1 cellular context compared by ENCODE assay signal in genomic region chr9:129462360-129462759, GRCh38.
TF ChIP-seq lines count a peak whose summit lies in the region.

No MANE protein-coding gene starts in this region.

TF ChIP-seq in H1, 55 proteins besides CTCF, POLR2A, EP300 and RAD21:
- no peak for TF ChIP-seq FOSL1 (IDR thresholded peaks at IDR 0.05; ENCODE audit: insufficient read depth, low read depth, low read length)
- no peak for TF ChIP-seq PHF8 (conservative IDR thresholded peaks at IDR 0.05; ENCODE audit: low read depth, low read length)
- no peak for TF ChIP-seq TCF12 (IDR thresholded peaks at IDR 0.05; ENCODE audit: low read depth, low read length)
- no peak for TF ChIP-seq NANOG (IDR thresholded peaks at IDR 0.05; ENCODE audit: insufficient read depth, low read depth, low read length, poor library complexity, severe bottlenecking)
- TF ChIP-seq BACH1 (IDR thresholded peaks at IDR 0.05; ENCODE audit: low read length): no peak
- TF ChIP-seq CEBPB (IDR thresholded peaks at IDR 0.05; ENCODE audit: low read depth, low read length): no peak
- no peak for TF ChIP-seq SIX5 (IDR thresholded peaks at IDR 0.05; ENCODE audit: low read depth, low read length)
- no peak for TF ChIP-seq RFX5 (IDR thresholded peaks at IDR 0.05; ENCODE audit: borderline replicate concordance, low read depth, low read length)
- no peak for TF ChIP-seq BRCA1 (IDR thresholded peaks at IDR 0.05; ENCODE audit: low read depth, low read length)
- no peak for TF ChIP-seq GTF2F1 (IDR thresholded peaks at IDR 0.05; ENCODE audit: borderline replicate concordance, low read depth, low read length)
- no peak for TF ChIP-seq CHD1 (IDR thresholded peaks at IDR 0.05; ENCODE audit: low read depth, low read length)
- no peak for TF ChIP-seq TAF1 (IDR thresholded peaks at IDR 0.05; ENCODE audit: low read depth, low read length)
- no peak for TF ChIP-seq KDM1A (IDR thresholded peaks at IDR 0.05; ENCODE audit: borderline replicate concordance, low read length)
- no peak for TF ChIP-seq SIRT6 (IDR thresholded peaks at IDR 0.05; ENCODE audit: low read length)
TF ChIP-seq in H1: peak in this region for 0.
